Comparison of ENCODE assay signal across 22 cellular contexts in the genomic region with DNA sequence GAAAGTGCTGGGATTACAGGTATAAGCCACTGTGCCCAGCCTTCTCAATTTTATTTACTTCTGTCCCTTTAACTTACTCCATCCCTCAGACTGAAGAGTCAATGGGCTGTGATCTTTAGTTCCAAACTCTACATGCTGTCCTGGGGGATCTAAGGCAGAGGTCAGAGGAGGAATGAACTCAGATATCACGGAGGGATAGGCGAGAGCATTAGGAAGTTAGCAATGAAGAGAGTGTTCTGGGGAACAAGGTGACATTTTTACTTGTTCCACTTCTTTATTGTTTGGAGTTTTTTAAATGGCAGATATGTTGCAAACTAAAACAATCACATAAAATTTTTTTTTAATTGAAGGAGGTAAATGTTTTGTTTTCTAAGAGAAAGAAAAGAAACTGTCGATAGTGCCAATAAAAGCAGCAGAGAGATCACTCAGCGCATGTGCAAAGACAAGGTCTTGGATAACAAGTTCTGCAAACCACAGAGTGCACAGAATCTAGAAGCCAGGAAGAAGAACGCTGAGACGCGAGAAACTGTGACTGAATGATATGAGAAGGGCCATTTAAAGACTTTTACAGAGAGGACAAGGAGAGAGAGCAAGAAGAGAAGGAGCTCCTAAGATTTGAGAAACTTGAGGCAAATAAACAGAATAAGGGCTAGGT. TPM values are rescaled to one million over a fixed set of nuclear protein-coding genes. Genes with fewer than 3 reads are reported as not detected.
DNase-seq lines count a peak whose midpoint lies in the region; ATAC-seq and TF ChIP-seq lines count a peak whose summit lies in the region.
"Had no signal": no experiment of that assay in that cellular context is flagged by ENCODE, and none has a peak within 500 bp of the region (broad histone marks: within the 10 kb centered on the region; RNA-seq: fewer than 3 reads in every experiment).

No MANE protein-coding gene starts in this region.

- H3K27ac Mint-ChIP-seq in activated CD4-positive, alpha-beta T cell treated with anti-CD3 and anti-CD28 coated beads, Interleukin-2, amount 10 ng/mL, durations not matched to agents 24 days and 14 days: no peak overlapping the region
- peak overlapping the region; percentile 2 to 86 (median 52) for H3K27ac Mint-ChIP-seq in naive thymus-derived CD8-positive, alpha-beta T cell
- H3K27ac Mint-ChIP-seq in GM23338: no peak overlapping the region
- H3K27ac Mint-ChIP-seq: activated CD4-positive, alpha-beta memory T cell treated with anti-CD3 and anti-CD28 coated beads, Interleukin-2, amount 10 ng/mL, durations not matched to agents 7 days and 5 days; activated T-cell treated with anti-CD3 and anti-CD28 coated beads, Interleukin-2, amount 50 U/mL, for 24 hours; natural killer cell had no signal

- no peak overlapping the region for H3K4me3 ChIP-seq in GM23338
- H3K4me3 ChIP-seq: HAP-1, skin epidermis had no signal

- POLR2A ChIA-PET in naive thymus-derived CD8-positive, alpha-beta T cell (lab: Charles Lee): no interaction called here

- peak; percentile 69 to 88 for ATAC-seq in naive thymus-derived CD8-positive, alpha-beta T cell
- ATAC-seq in GM19035 (IDR thresholded peaks at IDR 0.05; ENCODE audit: unreplicated experiment): no peak
- ATAC-seq in GM21367 (IDR thresholded peaks at IDR 0.05; ENCODE audit: unreplicated experiment): no peak
- ATAC-seq in GM23338: no peak

- H3K27me3 ChIP-seq in GM23338 (ENCODE audit: insufficient read depth): peaks cover 25% of the 10 kb centered on the region

- no peak overlapping the region for H3K4me2 ChIP-seq in GM23338
- H3K4me2 ChIP-seq: SK-N-SH had no signal

- peaks cover 17% of the 10 kb centered on the region for H3K4me1 Mint-ChIP-seq in activated CD4-positive, alpha-beta T cell treated with anti-CD3 and anti-CD28 coated beads, Interleukin-2, amount 10 ng/mL, durations not matched to agents 24 days and 14 days
- peaks cover 10 to 14% (median 11%) of the 10 kb centered on the region in 4 donors for H3K4me1 Mint-ChIP-seq in naive thymus-derived CD8-positive, alpha-beta T cell
- H3K4me1 Mint-ChIP-seq in GM23338: peaks cover 15% of the 10 kb centered on the region

- peak; percentile 68 for DNase-seq in activated CD4-positive, alpha-beta T cell treated with anti-CD3 and anti-CD28 coated beads, Interleukin-2, amount 10 ng/mL, durations not matched to agents 24 days and 14 days
- DNase-seq in activated CD4-positive, alpha-beta T cell treated with anti-CD3 and anti-CD28 coated beads for 48 hours: no peak
- DNase-seq in Kasumi-1 (lab: John Stamatoyannopoulos, UW): peak; percentile 61
- peak in 4 of 10 donors; percentile 9 to 46 (median 30) for DNase-seq in naive thymus-derived CD8-positive, alpha-beta T cell
- no peak for DNase-seq in GM23338 (ENCODE audit: low spot score)
- DNase-seq: activated CD4-positive, alpha-beta memory T cell treated with anti-CD3 and anti-CD28 coated beads, Interleukin-2, amount 10 ng/mL, durations not matched to agents 7 days and 5 days; activated T-cell treated with anti-CD3 and anti-CD28 coated beads, Interleukin-2, amount 50 U/mL, for 24 hours; DMS53; foreskin melanocyte; kidney; mesenchymal stem cell; MM.1S; natural killer cell; NCI-H187 treated with DMSO at 0.1 percent for 48 hours; NCI-H345; SK-N-SH; stimulated activated CD4-positive, alpha-beta T cell treated with anti-CD3 and anti-CD28 coated beads, Interleukin-2, amount 100 ng/mL, for 48 hours had no signal

- peaks cover 8% of the 10 kb centered on the region for H3K4me1 ChIP-seq in GM23338 (ENCODE audit: insufficient read depth)

- TF ChIP-seq CTCF in VCaP (conservative IDR thresholded peaks at IDR 0.05) (no peak), GM23338 (conservative IDR thresholded peaks at IDR 0.05; ENCODE audit: low read depth in 2 of 2) (no peak)

- H4K20me1 ChIP-seq in GM23338 (replicated peaks; ENCODE audit: insufficient read depth): no peaks in the 10 kb centered on the region

- peaks cover 21% of the 10 kb centered on the region for H3K27me3 Mint-ChIP-seq in activated CD4-positive, alpha-beta T cell treated with anti-CD3 and anti-CD28 coated beads, Interleukin-2, amount 10 ng/mL, durations not matched to agents 24 days and 14 days
- peaks cover 0 to 12% (median 3%) of the 10 kb centered on the region in 5 donors for H3K27me3 Mint-ChIP-seq in naive thymus-derived CD8-positive, alpha-beta T cell
- peaks cover 20% of the 10 kb centered on the region for H3K27me3 Mint-ChIP-seq in GM23338 (ENCODE audit: insufficient read depth, low read depth, poor library complexity)

- peak overlapping the region; percentile 28 for H3K4me3 Mint-ChIP-seq in activated CD4-positive, alpha-beta T cell treated with anti-CD3 and anti-CD28 coated beads, Interleukin-2, amount 10 ng/mL, durations not matched to agents 24 days and 14 days
- H3K4me3 Mint-ChIP-seq in naive thymus-derived CD8-positive, alpha-beta T cell: peak overlapping the region; percentile 3 to 68 (median 43)
- H3K4me3 Mint-ChIP-seq in GM23338: no peak overlapping the region
- H3K4me3 Mint-ChIP-seq: activated CD4-positive, alpha-beta memory T cell treated with anti-CD3 and anti-CD28 coated beads, Interleukin-2, amount 10 ng/mL, durations not matched to agents 7 days and 5 days; activated T-cell treated with anti-CD3 and anti-CD28 coated beads, Interleukin-2, amount 50 U/mL, for 24 hours; natural killer cell had no signal

- no peaks in the 10 kb centered on the region for H3K9me2 ChIP-seq in GM23338 (ENCODE audit: insufficient read depth)
- H3K9me2 ChIP-seq: SK-N-SH had no signal

- no peaks in the 10 kb centered on the region for H3K9me3 Mint-ChIP-seq in activated CD4-positive, alpha-beta T cell treated with anti-CD3 and anti-CD28 coated beads, Interleukin-2, amount 10 ng/mL, durations not matched to agents 24 days and 14 days
- no peaks in the 10 kb centered on the region for H3K9me3 Mint-ChIP-seq in naive thymus-derived CD8-positive, alpha-beta T cell
- H3K9me3 Mint-ChIP-seq in GM23338: no peaks in the 10 kb centered on the region
- H3K9me3 Mint-ChIP-seq: activated CD4-positive, alpha-beta memory T cell treated with anti-CD3 and anti-CD28 coated beads, Interleukin-2, amount 10 ng/mL, durations not matched to agents 7 days and 5 days; activated T-cell treated with anti-CD3 and anti-CD28 coated beads, Interleukin-2, amount 50 U/mL, for 24 hours; natural killer cell had no signal

- H3K36me3 Mint-ChIP-seq in activated CD4-positive, alpha-beta T cell treated with anti-CD3 and anti-CD28 coated beads, Interleukin-2, amount 10 ng/mL, durations not matched to agents 24 days and 14 days (ENCODE audit: low read depth): no peaks in the 10 kb centered on the region
- H3K36me3 Mint-ChIP-seq in naive thymus-derived CD8-positive, alpha-beta T cell: no peaks in the 10 kb centered on the region
- no peaks in the 10 kb centered on the region for H3K36me3 Mint-ChIP-seq in GM23338 (ENCODE audit: low read depth)
- H3K36me3 Mint-ChIP-seq: natural killer cell had no signal

- intact Hi-C loops in activated CD4-positive, alpha-beta T cell treated with anti-CD3 and anti-CD28 coated beads, Interleukin-2, amount 10 ng/mL, durations not matched to agents 24 days and 14 days (cut with micrococcal nuclease): no loop called here

- H3K27ac ChIP-seq in VCaP: peak overlapping the region; percentile 59
- H3K27ac ChIP-seq in GM23338 (ENCODE audit: low read depth): no peak overlapping the region

- no peaks in the 10 kb centered on the region for H3F3A ChIP-seq in GM23338 (replicated peaks; ENCODE audit: low read depth)

- no peaks in the 10 kb centered on the region for H3K36me3 ChIP-seq in GM23338 (ENCODE audit: insufficient read depth)
- H3K36me3 ChIP-seq: HAP-1 had no signal

- H2AFZ ChIP-seq in GM23338: no peak overlapping the region

- H3K79me2 ChIP-seq in GM23338 (replicated peaks; ENCODE audit: insufficient read depth): no peaks in the 10 kb centered on the region

TF ChIP-seq in GM23338, 12 proteins besides CTCF, POLR2A, EP300 and RAD21 (continues in another document):
- no peak for TF ChIP-seq ZNF114 (CRISPR knock-in tag; IDR thresholded peaks at IDR 0.05)
- TF ChIP-seq EZH2phosphoT487 (IDR thresholded peaks at IDR 0.05; ENCODE audit: unreplicated experiment): no peak
- TF ChIP-seq CREB1 (CRISPR knock-in tag; IDR thresholded peaks at IDR 0.05; ENCODE audit: low read depth): no peak
- TF ChIP-seq POLR2AphosphoS5 (IDR thresholded peaks at IDR 0.05; ENCODE audit: low read depth): no peak
- no peak for TF ChIP-seq STAT1 (IDR thresholded peaks at IDR 0.05; ENCODE audit: unreplicated experiment)
- no peak for TF ChIP-seq NANOG (IDR thresholded peaks at IDR 0.05; ENCODE audit: borderline replicate concordance)
- no peak for TF ChIP-seq JUNB (IDR thresholded peaks at IDR 0.05; ENCODE audit: unreplicated experiment)

RNA-seq across cellular contexts. Expression of gene CA12, which starts 10.8 kb away (rescaled TPM):
- 0.43 and 0.63 TPM in 2 replicates for total RNA-seq in activated CD4-positive, alpha-beta T cell treated with anti-CD3 and anti-CD28 coated beads, Interleukin-2, amount 10 ng/mL, durations not matched to agents 24 days and 14 days
- not detected for total RNA-seq in naive thymus-derived CD8-positive, alpha-beta T cell
- polyA plus RNA-seq in naive thymus-derived CD8-positive, alpha-beta T cell: not detected
- total RNA-seq in GM23338 (2014; rRNA removed; shearing (Covaris generic)): 2.9 and 5.2 TPM in 2 replicates
- 2.7 and 2.9 TPM in 2 replicates for polyA plus RNA-seq in GM23338 (2016; fragmentation: Nextera tagmentation; extraction: Ambion mirVana)
- total RNA-seq: natural killer cell had no signal

Comparison
In these comparisons a context has a peak if more than half of its experiments do, and no peak if none do; other contexts are left out.
1. DNase-seq: peak in activated CD4-positive, alpha-beta T cell treated with anti-CD3 and anti-CD28 coated beads, Interleukin-2, amount 10 ng/mL, durations not matched to agents 24 days and 14 days (single experiment) and Kasumi-1 (2 of 2); none in activated CD4-positive, alpha-beta T cell treated with anti-CD3 and anti-CD28 coated beads for 48 hours (single experiment) and GM23338 (single experiment).
2. H3K27ac Mint-ChIP-seq: peak in naive thymus-derived CD8-positive, alpha-beta T cell (10 of 10); none in activated CD4-positive, alpha-beta T cell treated with anti-CD3 and anti-CD28 coated beads, Interleukin-2, amount 10 ng/mL, durations not matched to agents 24 days and 14 days (single experiment) and GM23338 (single experiment).
3. ATAC-seq: peak in naive thymus-derived CD8-positive, alpha-beta T cell (2 of 2); none in GM19035 (single experiment), GM21367 (single experiment) and GM23338 (single experiment).